8 cellular contexts compared by ENCODE assay signal in the genomic region with DNA sequence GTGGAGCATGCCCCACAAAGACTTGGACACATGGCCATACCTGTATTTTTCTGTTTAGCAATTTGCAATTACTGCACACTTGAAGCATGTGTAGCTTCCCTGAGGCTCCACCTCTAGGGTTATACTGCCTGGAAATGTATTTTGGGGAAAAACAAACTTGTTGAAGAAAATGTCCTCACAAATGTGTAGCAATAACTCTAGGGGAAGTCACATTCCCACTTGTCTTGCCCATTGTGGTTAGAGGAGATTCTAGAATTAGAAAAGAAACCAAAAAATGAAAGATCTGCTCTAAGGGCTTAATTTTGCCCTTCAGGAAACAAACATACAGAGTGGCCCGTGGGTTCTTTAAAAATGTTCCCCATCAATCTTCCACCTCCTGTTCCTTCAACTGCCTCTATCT.
A peak's percentile ranks its signal among the peaks of the same experiment; 100 is the strongest.
DNase-seq lines count a peak whose midpoint lies in the region; TF ChIP-seq lines count a peak whose summit lies in the region.
"Not testable (repeated sequence)": the region's sequence is repeated elsewhere in the genome, so short reads cannot be mapped to it uniquely, and the experiment has no call there.

No MANE protein-coding gene starts in this region.

- not testable (repeated sequence) for H2BK5ac ChIP-seq in mesenchymal stem cell (ENCODE audit: low read depth, low read length, poor library complexity, severe bottlenecking)

- not testable (repeated sequence) for TF ChIP-seq EP300 in sigmoid colon (IDR thresholded peaks at IDR 0.05)

- H4K91ac ChIP-seq in mesenchymal stem cell (ENCODE audit: low read length): not testable (repeated sequence)

- H3K14ac ChIP-seq in mesenchymal stem cell (ENCODE audit: low read length in 2 of 2): not testable (repeated sequence)

- H2AK5ac ChIP-seq in mesenchymal stem cell (ENCODE audit: low read length, severe bottlenecking): not testable (repeated sequence)

- not testable (repeated sequence) for H2BK12ac ChIP-seq in mesenchymal stem cell (ENCODE audit: low read length in 2 of 2)

- H3K9ac ChIP-seq in mesenchymal stem cell (ENCODE audit: low read length): peak overlapping the region; percentile 34

- WGBS in mesenchymal stem cell: 0% methylated on average over 1 of the region's 1 CpG
- WGBS in sigmoid colon, 2 donors: 38 to 76% methylated on average over 1 of the region's 1 CpG

- H2BK120ac ChIP-seq in mesenchymal stem cell (ENCODE audit: low read depth, low read length): not testable (repeated sequence)

- peak overlapping the region; percentile 77 for H3K27ac ChIP-seq in mesenchymal stem cell (ENCODE audit: low read length, poor library complexity, severe bottlenecking)
- H3K27ac ChIP-seq in sigmoid colon: peak overlapping the region; percentile 60 to 88 (median 82)
- H3K27ac ChIP-seq in uterus: peak overlapping the region; percentile 87 to 98

- H3K23ac ChIP-seq in mesenchymal stem cell (ENCODE audit: low read length in 2 of 2): not testable (repeated sequence)

- not testable (repeated sequence) for H3K79me1 ChIP-seq in mesenchymal stem cell (replicated peaks; ENCODE audit: low read length, poor library complexity, severe bottlenecking)

- not testable (repeated sequence) for H3K9me3 ChIP-seq in mesenchymal stem cell (ENCODE audit: control insufficient read depth, low read length); sigmoid colon; uterus

- DNase-seq in CD1c-positive myeloid dendritic cell (ENCODE audit: extremely low spot score): peak; percentile 48
- DNase-seq in M059J (ENCODE audit: low read depth): peak; percentile 45
- DNase-seq in RPMI7951 (ENCODE audit: low read depth): peak; percentile 38
- peak; percentile 51 for DNase-seq in astrocyte of the hippocampus (ENCODE audit: low read depth, low spot score)
- DNase-seq in fibroblast of peridontal ligament (ENCODE audit: extremely low read depth): peak; percentile 67
- peak; percentile 66 for DNase-seq in mesenchymal stem cell
- not testable (repeated sequence) for DNase-seq in sigmoid colon, uterus

- H3K4me3 ChIP-seq in mesenchymal stem cell (ENCODE audit: insufficient read depth in 1 of 2, low read depth in 1 of 2, low read length in 2 of 2); sigmoid colon; uterus: not testable (repeated sequence)

- not testable (repeated sequence) for H2BK15ac ChIP-seq in mesenchymal stem cell (ENCODE audit: low read depth, poor library complexity, severe bottlenecking)

- TF ChIP-seq CTCF in sigmoid colon (IDR thresholded peaks at IDR 0.05); uterus (IDR thresholded peaks at IDR 0.05): not testable (repeated sequence)

- not testable (repeated sequence) for H4K8ac ChIP-seq in mesenchymal stem cell (ENCODE audit: low read length)

- not testable (repeated sequence) for H3K36me3 ChIP-seq in mesenchymal stem cell (ENCODE audit: control insufficient read depth in 1 of 2, insufficient read depth in 2 of 2, low read depth in 1 of 2, low read length in 2 of 2); sigmoid colon; uterus

- not testable (repeated sequence) for H2AFZ ChIP-seq in mesenchymal stem cell (ENCODE audit: low read depth, low read length)

- H3K4ac ChIP-seq in mesenchymal stem cell (ENCODE audit: low read depth in 1 of 2, low read length in 2 of 2): not testable (repeated sequence)

- peak overlapping the region in 1 of 2 experiments; percentile 46 for H3K18ac ChIP-seq in mesenchymal stem cell (ENCODE audit: low read depth in 1 of 2, low read length in 2 of 2)

- not testable (repeated sequence) for TF ChIP-seq POLR2A in sigmoid colon (IDR thresholded peaks at IDR 0.05); uterus (IDR thresholded peaks at IDR 0.05)

- H3K27me3 ChIP-seq in mesenchymal stem cell (ENCODE audit: control insufficient read depth in 1 of 2, insufficient read depth in 1 of 2, low read length in 2 of 2); sigmoid colon; uterus: not testable (repeated sequence)

- H3K4me1 ChIP-seq in mesenchymal stem cell (ENCODE audit: control insufficient read depth, insufficient read depth, low read depth, low read length) (peaks cover 12% of the 10 kb centered on the region), sigmoid colon (peaks cover 0 to 62% (median 53%) of the 10 kb centered on the region in 4 donors), uterus (peaks cover 11 to 16% of the 10 kb centered on the region in 2 donors)

- not testable (repeated sequence) for H3K4me2 ChIP-seq in mesenchymal stem cell (ENCODE audit: low read length, poor library complexity, severe bottlenecking)

- intact Hi-C loops in sigmoid colon (cut with DNase I); uterus (cut with DNase I; ENCODE audit: low total_unique reads): not testable (repeated sequence)
